In genomic region chr2:27489498-27490397, GRCh38 we compare ENCODE assay signal across 8 cellular contexts. TPM values are rescaled to one million over a fixed set of nuclear protein-coding genes. Genes with fewer than 3 reads are reported as not detected.
DNase-seq lines count a peak whose midpoint lies in the region; ATAC-seq and TF ChIP-seq lines count a peak whose summit lies in the region.

IFT172 (minus strand) TSS chr2:27489743; CDS start chr2:27489653, 90 bp downstream.

- H3K36me3 ChIP-seq in BE2C, result no peaks in the 10 kb centered on the region

- no peak for TF ChIP-seq CTCF in BE2C (IDR thresholded peaks at IDR 0.05; ENCODE audit: low read depth, low read length)

- H3K9me3 ChIP-seq in BE2C, result no peaks in the 10 kb centered on the region

- peak within 1 kb of the TSS; percentile 87 for H3K27ac ChIP-seq in cingulate gyrus (ENCODE audit: low read depth, low read length)

- H3K27me3 ChIP-seq in BE2C, result peaks cover 8% of the 10 kb centered on the region

- peak; percentile 99 for DNase-seq in BE2C
- DNase-seq in GM19240 (ENCODE audit: insufficient read length, low spot score), result peak; percentile 97
- peak; percentile 95 for DNase-seq in NCI-H524 treated with DMSO at 0.1 percent for 48 hours (lab: John Stamatoyannopoulos, UW)
- peak; percentile 100 for DNase-seq in activated CD4-positive, alpha-beta T cell treated with anti-CD3 and anti-CD28 coated beads for 48 hours
- DNase-seq in kidney glomerular epithelial cell (lab: John Stamatoyannopoulos, UW), result peak; percentile 96
- peak; percentile 99 for DNase-seq in stimulated activated CD4-positive, alpha-beta T cell treated with anti-CD3 and anti-CD28 coated beads, Interleukin-15, amount 100 ng/mL, for 48 hours (ENCODE audit: low read depth in 2 of 2)

- H3K4me3 ChIP-seq in BE2C (ENCODE audit: low read depth, low read length), result peak within 1 kb of the TSS; percentile 96

- peak; percentile 83 for ATAC-seq in HG03457 (IDR thresholded peaks at IDR 0.05; ENCODE audit: unreplicated experiment)

- no peaks in the 10 kb centered on the region for H3K4me1 ChIP-seq in BE2C

RNA-seq across cellular contexts. Expression of gene IFT172, which starts in this region (rescaled TPM):
- polyA plus RNA-seq in BE2C (2012; ENCODE audit: insufficient read depth, insufficient read length, low read depth), result 34.7 TPM

Comparison
In these comparisons a context has a peak if more than half of its experiments do, and no peak if none do; other contexts are left out.
1. Peak in every context shown above with its lines: DNase-seq, ATAC-seq, H3K4me3 ChIP-seq and H3K27ac ChIP-seq.